In genomic region chr17:78345791-78346494, GRCh38 we compare ENCODE assay signal across 15 cellular contexts. TPM values are rescaled to one million over a fixed set of nuclear protein-coding genes. Genes with fewer than 3 reads are reported as not detected.
DNase-seq lines count a peak whose midpoint lies in the region; ATAC-seq, FAIRE-seq and TF ChIP-seq lines count a peak whose summit lies in the region.
"Had no signal": no experiment of that assay in that cellular context is flagged by ENCODE, and none has a peak within 500 bp of the region (broad histone marks: within the 10 kb centered on the region; RNA-seq: fewer than 3 reads in every experiment).

No MANE protein-coding gene starts in this region.

- no peaks in the 10 kb centered on the region for H3K36me3 ChIP-seq in CD4-positive, alpha-beta memory T cell (ENCODE audit: insufficient read depth, low read length)
- H3K36me3 ChIP-seq in pancreas, result no peaks in the 10 kb centered on the region

- H3K27me3 ChIP-seq in CD4-positive, alpha-beta memory T cell (ENCODE audit: insufficient read depth, low read length), result no peaks in the 10 kb centered on the region
- no peaks in the 10 kb centered on the region for H3K27me3 ChIP-seq in pancreas

- peaks cover 0 to 3% (median 0%) of the 10 kb centered on the region in 8 donors for H3K9me3 Mint-ChIP-seq in CD4-positive, alpha-beta memory T cell
- H3K9me3 Mint-ChIP-seq in T-cell, result no peaks in the 10 kb centered on the region

- 45 to 59% methylated on average over 10 of the region's 10 CpGs for whole genome bisulfite sequencing in pancreas, 2 donors

- CTCF ChIA-PET in CD4-positive, alpha-beta memory T cell (lab: Charles Lee; ENCODE audit: partially characterized antibody), result interaction anchor here (0.9 to 11.2 kb wide), 2 partner anchors 14 to 32 kb away, joined by 3 to 134 read pairs; partner anchors contain the start of gene SOCS3
- CTCF ChIA-PET in T-cell (lab: Charles Lee), result interaction anchor here in 1 of 2 donors (0.6 to 1.0 kb wide), 3 partner anchors 17 to 33 kb away, joined by 3 to 4 read pairs (median 3); no protein-coding TSS in a partner anchor

- POLR2A ChIA-PET in CD4-positive, alpha-beta memory T cell (lab: Charles Lee; ENCODE audit: partially characterized antibody), result interaction anchor here (1.3 to 1.4 kb wide), 2 partner anchors 32 to 215 kb away, joined by 3 to 5 read pairs; partner anchors contain the start of gene TMC8
- POLR2A ChIA-PET in T-cell (lab: Charles Lee), result no interaction called here

- H3K27ac Mint-ChIP-seq in CD4-positive, alpha-beta memory T cell, result peak overlapping the region in 6 of 7 donors; percentile 48 to 98 (median 89)
- H3K27ac Mint-ChIP-seq in T-cell, result peak overlapping the region; percentile 87 to 91

- no peak for ATAC-seq in T-cell (replicated peaks in 1 of 4)
- ATAC-seq in left lobe of liver, result peak; percentile 51
- peak in 2 of 4 donors; percentile 32 to 50 for ATAC-seq in pancreas

- H3K9me3 ChIP-seq in CD4-positive, alpha-beta memory T cell (ENCODE audit: control insufficient read depth in 1 of 2, low read length in 2 of 2), result no peaks in the 10 kb centered on the region
- H3K9me3 ChIP-seq in pancreas, result no peaks in the 10 kb centered on the region

- TF ChIP-seq CTCF in pancreas (IDR thresholded peaks at IDR 0.05), result no peak

- H3K4me3 Mint-ChIP-seq in CD4-positive, alpha-beta memory T cell, result peak overlapping the region in 2 of 8 donors; percentile 17 to 66
- no peak overlapping the region for H3K4me3 Mint-ChIP-seq in T-cell
- H3K4me3 Mint-ChIP-seq: B cell had no signal

- DNase-seq in CD4-positive, alpha-beta memory T cell, result no peak
- DNase-seq in T-cell, result no peak
- DNase-seq in left lobe of liver (ENCODE audit: low spot score), result no peak
- DNase-seq in pancreas, result peak in 5 of 6 donors; percentile 31 to 69 (median 63)
- no peak for DNase-seq in NCI-H748 treated with DMSO at 0.1 percent for 48 hours (lab: John Stamatoyannopoulos, UW)
- DNase-seq in NCI-H774 (lab: John Stamatoyannopoulos, UW), result no peak
- DNase-seq in caudate nucleus (lab: John Stamatoyannopoulos, UW), result no peak
- no peak for DNase-seq in activated CD4-positive, CD25-positive, alpha-beta regulatory T cell treated with anti-CD3 and anti-CD28 coated beads, Interleukin-2, amount 50 U/mL, for 72 hours
- DNase-seq: NCI-H1417, NCI-H2029, NCI-H2171 treated with DMSO at 0.1 percent for 48 hours, NCI-H510A, SIG-M5 had no signal

- H3K27me3 Mint-ChIP-seq in CD4-positive, alpha-beta memory T cell, result no peaks in the 10 kb centered on the region
- H3K27me3 Mint-ChIP-seq in T-cell, result no peaks in the 10 kb centered on the region
- H3K27me3 Mint-ChIP-seq: B cell had no signal

- no peaks in the 10 kb centered on the region for H3K36me3 Mint-ChIP-seq in CD4-positive, alpha-beta memory T cell
- no peaks in the 10 kb centered on the region for H3K36me3 Mint-ChIP-seq in T-cell

- H3K4me1 Mint-ChIP-seq in CD4-positive, alpha-beta memory T cell, result peaks cover 61 to 88% (median 73%) of the 10 kb centered on the region in 4 donors
- peaks cover 76 to 81% (median 80%) of the 10 kb centered on the region in 3 donors for H3K4me1 Mint-ChIP-seq in T-cell

- intact Hi-C loops in CD4-positive, alpha-beta memory T cell (cut with micrococcal nuclease), result no loop called here
- intact Hi-C loops in pancreas (cut with DNase I), result no loop called here

- FAIRE-seq in pancreas (lab: Jason Lieb, UNC), result no peak
- FAIRE-seq: H54 had no signal

- H3K4me1 ChIP-seq in CD4-positive, alpha-beta memory T cell (ENCODE audit: insufficient read depth, low read length), result peaks cover 89% of the 10 kb centered on the region
- peaks cover 9 to 52% (median 24%) of the 10 kb centered on the region in 3 donors for H3K4me1 ChIP-seq in pancreas

- no peak overlapping the region for H3K4me3 ChIP-seq in CD4-positive, alpha-beta memory T cell (ENCODE audit: low read length in 2 of 2)
- H3K4me3 ChIP-seq in pancreas, result no peak overlapping the region

- no peak overlapping the region for H3K27ac ChIP-seq in CD4-positive, alpha-beta memory T cell (ENCODE audit: low read depth, low read length)
- H3K27ac ChIP-seq in pancreas (peak overlapping the region in 1 of 4 donors; percentile 51), caudate nucleus (ENCODE audit: low read depth, low read length) (no peak overlapping the region)

RNA-seq across cellular contexts. Expression of gene SOCS3, which starts 13.9 kb away (rescaled TPM):
- total RNA-seq in CD4-positive, alpha-beta memory T cell, result 1 to 10 TPM; 7.5 to 8.4 TPM
- polyA plus RNA-seq in CD4-positive, alpha-beta memory T cell, result 100 to 1,000 TPM in 1 of 2 donors, 10 to 100 TPM in 1; 60.8 to 220 TPM
- total RNA-seq in T-cell, result 100 to 1,000 TPM in 2 of 5 donors, 10 to 100 TPM in 3; 14.2 to 248 (median 19.9) TPM
- total RNA-seq in left lobe of liver, result 2.7 TPM
- total RNA-seq in pancreas, result 10 to 100 TPM in 4 of 6 donors, 1 to 10 TPM in 2; 5.7 to 32.6 (median 18.0) TPM
- polyA plus RNA-seq in pancreas, result 10 to 100 TPM; 28.5 to 53.3 TPM

RNA-seq across cellular contexts. Expression of gene PGS1, which starts 32.5 kb away (rescaled TPM):
- total RNA-seq in CD4-positive, alpha-beta memory T cell, result 10 to 100 TPM; 84.4 to 84.8 TPM
- polyA plus RNA-seq in CD4-positive, alpha-beta memory T cell, result 10 to 100 TPM; 33.9 to 36.6 TPM
- total RNA-seq in T-cell (10 to 100 TPM; 60.5 to 87.2 (median 78.9) TPM), left lobe of liver (9.1 TPM), pancreas (10 to 100 TPM; 11.2 to 21.9 (median 13.4) TPM)
- polyA plus RNA-seq in pancreas, result 10 to 100 TPM; 17.2 to 22.7 TPM

Comparison
In these comparisons a context has a peak if more than half of its experiments do, and no peak if none do; other contexts are left out.
1. DNase-seq: peak in pancreas (5 of 6); none in CD4-positive, alpha-beta memory T cell (0 of 5), T-cell (0 of 34), left lobe of liver (single experiment), NCI-H748 treated with DMSO at 0.1 percent for 48 hours (single experiment), NCI-H774 (single experiment), caudate nucleus (0 of 61) and activated CD4-positive, CD25-positive, alpha-beta regulatory T cell treated with anti-CD3 and anti-CD28 coated beads, Interleukin-2, amount 50 U/mL, for 72 hours (single experiment).